Comparison of ENCODE assay signal across 1 cellular context in genomic region chr4:636628-636950, GRCh38.
TF ChIP-seq lines count a peak whose summit lies in the region.

No MANE protein-coding gene starts in this region.

TF ChIP-seq in WTC11, 78 proteins besides CTCF, POLR2A, EP300 and RAD21 (continued from another document):
- TF ChIP-seq STAT6 (CRISPR knock-in tag; conservative IDR thresholded peaks at IDR 0.05; ENCODE audit: low read depth) (no peak), GABPB1 (CRISPR knock-in tag; IDR thresholded peaks at IDR 0.05) (no peak), KAT7 (CRISPR knock-in tag; IDR thresholded peaks at IDR 0.05; ENCODE audit: borderline replicate concordance) (no peak)
